Comparison of ENCODE assay signal across 9 cellular contexts in the genomic region with DNA sequence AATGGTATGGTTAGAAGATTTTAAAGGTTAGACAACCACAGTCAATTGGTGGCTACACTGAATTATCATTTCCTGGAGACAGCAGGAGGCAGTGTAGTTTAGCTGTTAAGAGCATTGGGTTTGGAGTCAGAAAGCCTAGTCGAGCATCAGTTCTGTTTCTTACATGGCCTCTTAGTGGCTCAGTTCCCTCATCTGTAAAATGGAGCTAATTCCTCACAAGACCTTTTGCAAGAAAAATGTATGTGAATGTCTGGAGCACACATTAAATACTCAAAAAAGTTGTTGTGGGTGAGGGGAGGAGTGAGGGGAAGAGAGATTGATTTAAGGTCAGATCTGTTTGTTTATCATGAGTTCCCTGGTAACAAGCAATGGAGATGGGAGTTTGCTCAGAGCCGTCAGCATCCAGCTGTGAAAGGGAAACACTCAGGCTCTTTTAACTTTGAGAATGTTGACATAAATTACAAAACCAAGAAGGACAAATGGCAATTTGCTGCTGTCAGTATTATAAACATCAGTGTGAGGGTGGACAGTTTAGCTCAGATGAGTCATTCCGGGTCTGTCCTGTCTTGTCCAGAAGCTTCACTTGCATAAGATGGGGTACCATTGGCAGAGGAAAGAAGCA.
DNase-seq lines count a peak whose midpoint lies in the region; ATAC-seq, FAIRE-seq and TF ChIP-seq lines count a peak whose summit lies in the region.
"Had no signal": no experiment of that assay in that cellular context is flagged by ENCODE, and none has a peak within 500 bp of the region (broad histone marks: within the 10 kb centered on the region; RNA-seq: fewer than 3 reads in every experiment).

No MANE protein-coding gene starts in this region.

- peak; percentile 49 for DNase-seq in A673 (ENCODE audit: low spot score)
- DNase-seq in HT-29 (ENCODE audit: low spot score): peak; percentile 32
- DNase-seq in WERI-Rb-1: no peak
- no peak for DNase-seq in keratinocyte (ENCODE audit: low read depth, low spot score)
- no peak for DNase-seq in activated CD4-positive, alpha-beta T cell treated with anti-CD3 and anti-CD28 coated beads, Interleukin-2, amount 50 U/mL, for 48 hours
- no peak for DNase-seq in activated CD8-positive, alpha-beta T cell treated with anti-CD3 and anti-CD28 coated beads, Interleukin-2, amount 10 ng/mL, durations not matched to agents 7 days and 5 days
- no peak for DNase-seq in D721Med (ENCODE audit: insufficient read length, low spot score)
- DNase-seq in AML-193 (lab: John Stamatoyannopoulos, UW): no peak

- H2AFZ ChIP-seq in keratinocyte (ENCODE audit: control insufficient read depth, low read length): no peak overlapping the region

- TF ChIP-seq CTCF in A673 (conservative IDR thresholded peaks at IDR 0.05; ENCODE audit: low read depth, low read length): peak; percentile 30; the same call in 1 of the 2 replicates
- TF ChIP-seq CTCF in WERI-Rb-1 (IDR thresholded peaks at IDR 0.05; ENCODE audit: low read depth, low read length): peak; percentile 30; the same call in 1 of the 2 replicates
- TF ChIP-seq CTCF in keratinocyte (optimal IDR thresholded peaks at IDR 0.05 in 1 of 3, IDR thresholded peaks at IDR 0.05 in 1 of 3, conservative IDR thresholded peaks at IDR 0.05 in 1 of 3; ENCODE audit: extremely low read depth in 1 of 3, insufficient read depth in 2 of 3, low read length in 3 of 3): peak; percentile 31 to 58 (median 47)
- TF ChIP-seq CTCF in D721Med (IDR thresholded peaks at IDR 0.05; ENCODE audit: insufficient read depth, missing control alignments): no peak

- CTCF ChIA-PET in A673 (lab: Charles Lee): no interaction called here
- CTCF ChIA-PET in activated CD8-positive, alpha-beta T cell treated with anti-CD3 and anti-CD28 coated beads, Interleukin-2, amount 10 ng/mL, durations not matched to agents 7 days and 5 days (lab: Charles Lee): interaction anchor here (0.6 kb wide), 2 partner anchors 434 to 556 kb away, joined by 3 read pairs; no protein-coding TSS in a partner anchor

- ATAC-seq in activated CD8-positive, alpha-beta T cell treated with anti-CD3 and anti-CD28 coated beads, Interleukin-2, amount 10 ng/mL, durations not matched to agents 7 days and 5 days: no peak

- H3K4me2 ChIP-seq in keratinocyte (ENCODE audit: control insufficient read depth, extremely low read depth, insufficient read depth, low read depth, low read length): peak overlapping the region; percentile 56

- dilution Hi-C loops in keratinocyte (cut with MboI; ENCODE audit: extremely low pct_ligation_motif_present, low sequenced_read_pairs): no loop called here

- no peaks in the 10 kb centered on the region for H3K9me3 Mint-ChIP-seq in activated CD8-positive, alpha-beta T cell treated with anti-CD3 and anti-CD28 coated beads, Interleukin-2, amount 10 ng/mL, durations not matched to agents 7 days and 5 days (ENCODE audit: insufficient read depth)
- H3K9me3 Mint-ChIP-seq: activated naive CD4-positive, alpha-beta T cell treated with anti-CD3 and anti-CD28 coated beads, Interleukin-2, amount 50 U/mL, for 24 hours had no signal

- no TSS peak for BruUV-seq in A673 (replicated peaks; lab: Mats Ljungman, UMichigan)

- no peaks in the 10 kb centered on the region for H3K9me1 ChIP-seq in keratinocyte (ENCODE audit: control insufficient read depth, extremely low read depth, insufficient read depth, low read length)

- H3K4me1 Mint-ChIP-seq in activated CD8-positive, alpha-beta T cell treated with anti-CD3 and anti-CD28 coated beads, Interleukin-2, amount 10 ng/mL, durations not matched to agents 7 days and 5 days (ENCODE audit: low read depth): no peaks in the 10 kb centered on the region
- H3K4me1 Mint-ChIP-seq: activated naive CD4-positive, alpha-beta T cell treated with anti-CD3 and anti-CD28 coated beads, Interleukin-2, amount 50 U/mL, for 24 hours had no signal

- H3K27ac ChIP-seq in A673 (ENCODE audit: low read depth, low read length, poor library complexity, severe bottlenecking) (no peak overlapping the region), WERI-Rb-1 (no peak overlapping the region), keratinocyte (ENCODE audit: control insufficient read depth, insufficient read depth, low read length) (peak overlapping the region; percentile 63)

- no peak overlapping the region for H3K4me3 ChIP-seq in A673 (ENCODE audit: low read depth, low read length, poor library complexity, severe bottlenecking)
- H3K4me3 ChIP-seq in WERI-Rb-1 (ENCODE audit: low read depth, low read length): no peak overlapping the region
- H3K4me3 ChIP-seq in keratinocyte (ENCODE audit: control insufficient read depth in 2 of 3, extremely low read depth in 1 of 3, insufficient read depth in 2 of 3, low read depth in 1 of 3, low read length in 3 of 3): no peak overlapping the region

- H3K27me3 ChIP-seq in A673 (replicated peaks; ENCODE audit: insufficient read depth, low read depth, low read length, poor library complexity) (no peaks in the 10 kb centered on the region), WERI-Rb-1 (ENCODE audit: insufficient read depth, low read depth, severe bottlenecking) (no peaks in the 10 kb centered on the region), keratinocyte (ENCODE audit: control insufficient read depth, extremely low read depth, insufficient read depth, low read length) (no peaks in the 10 kb centered on the region)

- intact Hi-C loops in A673 (cut with micrococcal nuclease; ENCODE audit: unreplicated experiment): loop anchor here (5.0 kb wide), 1 partner anchor 98 kb away; the partner anchor contains the start of gene PGRMC2

- H3K36me3 ChIP-seq in A673 (ENCODE audit: insufficient read depth, low read length, poor library complexity, severe bottlenecking) (no peaks in the 10 kb centered on the region), WERI-Rb-1 (no peaks in the 10 kb centered on the region), keratinocyte (ENCODE audit: control insufficient read depth in 2 of 2, extremely low read depth in 1 of 2, insufficient read depth in 2 of 2, low read length in 2 of 2) (no peaks in the 10 kb centered on the region)

- H3K9me3 ChIP-seq in A673 (ENCODE audit: low read depth, low read length, poor library complexity, severe bottlenecking) (no peaks in the 10 kb centered on the region), WERI-Rb-1 (ENCODE audit: severe bottlenecking) (peaks cover 2% of the 10 kb centered on the region), keratinocyte (ENCODE audit: control insufficient read depth, low read depth, low read length) (no peaks in the 10 kb centered on the region)

- no peaks in the 10 kb centered on the region for H3K79me2 ChIP-seq in keratinocyte (ENCODE audit: control insufficient read depth, insufficient read depth, low read length)

- no peak overlapping the region for H3K4me3 Mint-ChIP-seq in activated CD8-positive, alpha-beta T cell treated with anti-CD3 and anti-CD28 coated beads, Interleukin-2, amount 10 ng/mL, durations not matched to agents 7 days and 5 days
- H3K4me3 Mint-ChIP-seq: activated naive CD4-positive, alpha-beta T cell treated with anti-CD3 and anti-CD28 coated beads, Interleukin-2, amount 50 U/mL, for 24 hours had no signal

- H4K20me1 ChIP-seq in keratinocyte (ENCODE audit: control insufficient read depth, extremely low read depth, insufficient read depth, low read length): no peaks in the 10 kb centered on the region

- H3K4me1 ChIP-seq in A673 (ENCODE audit: insufficient read depth, low read length, poor library complexity, severe bottlenecking) (peaks cover 22% of the 10 kb centered on the region), keratinocyte (ENCODE audit: control insufficient read depth, extremely low read depth, insufficient read depth, low read length) (peaks cover 43% of the 10 kb centered on the region)

- no peak overlapping the region for H3K27ac Mint-ChIP-seq in activated CD8-positive, alpha-beta T cell treated with anti-CD3 and anti-CD28 coated beads, Interleukin-2, amount 10 ng/mL, durations not matched to agents 7 days and 5 days
- H3K27ac Mint-ChIP-seq: activated naive CD4-positive, alpha-beta T cell treated with anti-CD3 and anti-CD28 coated beads, Interleukin-2, amount 50 U/mL, for 24 hours had no signal

- POLR2A ChIA-PET in A673 (lab: Charles Lee; ENCODE audit: low non-redundant PET): no interaction called here
- POLR2A ChIA-PET in activated CD8-positive, alpha-beta T cell treated with anti-CD3 and anti-CD28 coated beads, Interleukin-2, amount 10 ng/mL, durations not matched to agents 7 days and 5 days (lab: Charles Lee): no interaction called here

- FAIRE-seq in keratinocyte (lab: Jason Lieb, UNC): peak; percentile 90
- no peak for FAIRE-seq in D721Med (lab: Jason Lieb, UNC)

- H3K9ac ChIP-seq in keratinocyte (ENCODE audit: control insufficient read depth, extremely low read depth, insufficient read depth, low read length): no peak overlapping the region

- no peaks in the 10 kb centered on the region for H3K36me3 Mint-ChIP-seq in activated CD8-positive, alpha-beta T cell treated with anti-CD3 and anti-CD28 coated beads, Interleukin-2, amount 10 ng/mL, durations not matched to agents 7 days and 5 days (ENCODE audit: low read depth)

- H3K27me3 Mint-ChIP-seq in activated CD8-positive, alpha-beta T cell treated with anti-CD3 and anti-CD28 coated beads, Interleukin-2, amount 10 ng/mL, durations not matched to agents 7 days and 5 days (ENCODE audit: low read depth): no peaks in the 10 kb centered on the region
- H3K27me3 Mint-ChIP-seq: activated naive CD4-positive, alpha-beta T cell treated with anti-CD3 and anti-CD28 coated beads, Interleukin-2, amount 50 U/mL, for 24 hours had no signal

Comparison
In these comparisons a context has a peak if more than half of its experiments do, and no peak if none do; other contexts are left out.
1. DNase-seq: peak in A673 (single experiment) and HT-29 (single experiment); none in WERI-Rb-1 (single experiment), keratinocyte (single experiment), activated CD4-positive, alpha-beta T cell treated with anti-CD3 and anti-CD28 coated beads, Interleukin-2, amount 50 U/mL, for 48 hours (0 of 2), activated CD8-positive, alpha-beta T cell treated with anti-CD3 and anti-CD28 coated beads, Interleukin-2, amount 10 ng/mL, durations not matched to agents 7 days and 5 days (single experiment), D721Med (single experiment) and AML-193 (0 of 2).